11 cellular contexts compared by ENCODE assay signal in genomic region chr9:96116275-96117051, GRCh38.
A peak's percentile ranks its signal among the peaks of the same experiment; 100 is the strongest.
DNase-seq lines count a peak whose midpoint lies in the region; TF ChIP-seq lines count a peak whose summit lies in the region.
"Had no signal": no experiment of that assay in that cellular context is flagged by ENCODE, and none has a peak within 500 bp of the region (broad histone marks: within the 10 kb centered on the region; RNA-seq: fewer than 3 reads in every experiment).

No MANE protein-coding gene starts in this region.

- H3K36me3 Mint-ChIP-seq in neural crest cell (ENCODE audit: low read depth): peaks cover 18% of the 10 kb centered on the region

- no peaks in the 10 kb centered on the region for H3K27me3 Mint-ChIP-seq in neural crest cell (ENCODE audit: low read depth)

- POLR2A ChIA-PET in RWPE1 (lab: Yijun Ruan, JAX; ENCODE audit: low non-redundant PET): no interaction called here

- CTCF ChIA-PET in RWPE1 (lab: Yijun Ruan, JAX): no interaction called here

- in situ Hi-C loops in GM13977 (cut with MboI; ENCODE audit: low pct_unique_long_range_greater_than_20kb, low sequenced_read_pairs, unreplicated experiment): no loop called here

- H3K4me1 Mint-ChIP-seq in neural crest cell: peaks cover 23% of the 10 kb centered on the region

- H3K27ac ChIP-seq in RWPE1: peak overlapping the region; percentile 67
- H3K27ac ChIP-seq: VCaP had no signal

- H3K4me3 Mint-ChIP-seq in neural crest cell: peak overlapping the region; percentile 20

- DNase-seq in Ammon's horn (ENCODE audit: low spot score) (peak; percentile 98), RWPE1 (ENCODE audit: low spot score) (no peak), globus pallidus (ENCODE audit: low spot score) (peak; percentile 100), neural crest cell (ENCODE audit: low read depth, low spot score) (no peak), NCI-H2029 treated with DMSO at 0.1 percent for 48 hours (lab: John Stamatoyannopoulos, UW) (no peak), A172 (ENCODE audit: low spot score) (no peak), NCI-H748 (lab: John Stamatoyannopoulos, UW; ENCODE audit: unreplicated experiment) (no peak), GM13977 (ENCODE audit: low spot score) (no peak)
- DNase-seq: activated CD8-positive, alpha-beta memory T cell treated with anti-CD3 and anti-CD28 coated beads, Interleukin-2, amount 50 U/mL, for 48 hours; NCI-H2227 treated with DMSO at 0.1 percent for 48 hours had no signal

- H3K9me3 Mint-ChIP-seq in neural crest cell: peaks cover 20% of the 10 kb centered on the region

- TF ChIP-seq CTCF in RWPE1 (conservative IDR thresholded peaks at IDR 0.05; ENCODE audit: low read depth): no peak
- no peak for TF ChIP-seq CTCF in neural crest cell (conservative IDR thresholded peaks at IDR 0.05)
- no peak for TF ChIP-seq CTCF in GM13977 (IDR thresholded peaks at IDR 0.05; ENCODE audit: extremely low read depth, insufficient read depth, missing control alignments)

- peak overlapping the region; percentile 89 for H3K27ac Mint-ChIP-seq in neural crest cell (ENCODE audit: unreplicated experiment)

Comparison
In these comparisons a context has a peak if more than half of its experiments do, and no peak if none do; other contexts are left out.
1. DNase-seq: peak in Ammon's horn (single experiment) and globus pallidus (single experiment); none in RWPE1 (single experiment), neural crest cell (single experiment), NCI-H2029 treated with DMSO at 0.1 percent for 48 hours (single experiment), A172 (single experiment), NCI-H748 (single experiment) and GM13977 (single experiment).